ENCODE assay signal across 1 cellular context in genomic region chr5:40834849-40835787, GRCh38.
TF ChIP-seq lines count a peak whose summit lies in the region.

TSS of gene RPL37 (minus strand) at chr5:40835222. CDS start at chr5:40835185, 37 bp downstream.

TF ChIP-seq in GM12878, 131 proteins besides CTCF, POLR2A, EP300 and RAD21 (continued from another document and continues in another):
- TF ChIP-seq, protein P1, sequence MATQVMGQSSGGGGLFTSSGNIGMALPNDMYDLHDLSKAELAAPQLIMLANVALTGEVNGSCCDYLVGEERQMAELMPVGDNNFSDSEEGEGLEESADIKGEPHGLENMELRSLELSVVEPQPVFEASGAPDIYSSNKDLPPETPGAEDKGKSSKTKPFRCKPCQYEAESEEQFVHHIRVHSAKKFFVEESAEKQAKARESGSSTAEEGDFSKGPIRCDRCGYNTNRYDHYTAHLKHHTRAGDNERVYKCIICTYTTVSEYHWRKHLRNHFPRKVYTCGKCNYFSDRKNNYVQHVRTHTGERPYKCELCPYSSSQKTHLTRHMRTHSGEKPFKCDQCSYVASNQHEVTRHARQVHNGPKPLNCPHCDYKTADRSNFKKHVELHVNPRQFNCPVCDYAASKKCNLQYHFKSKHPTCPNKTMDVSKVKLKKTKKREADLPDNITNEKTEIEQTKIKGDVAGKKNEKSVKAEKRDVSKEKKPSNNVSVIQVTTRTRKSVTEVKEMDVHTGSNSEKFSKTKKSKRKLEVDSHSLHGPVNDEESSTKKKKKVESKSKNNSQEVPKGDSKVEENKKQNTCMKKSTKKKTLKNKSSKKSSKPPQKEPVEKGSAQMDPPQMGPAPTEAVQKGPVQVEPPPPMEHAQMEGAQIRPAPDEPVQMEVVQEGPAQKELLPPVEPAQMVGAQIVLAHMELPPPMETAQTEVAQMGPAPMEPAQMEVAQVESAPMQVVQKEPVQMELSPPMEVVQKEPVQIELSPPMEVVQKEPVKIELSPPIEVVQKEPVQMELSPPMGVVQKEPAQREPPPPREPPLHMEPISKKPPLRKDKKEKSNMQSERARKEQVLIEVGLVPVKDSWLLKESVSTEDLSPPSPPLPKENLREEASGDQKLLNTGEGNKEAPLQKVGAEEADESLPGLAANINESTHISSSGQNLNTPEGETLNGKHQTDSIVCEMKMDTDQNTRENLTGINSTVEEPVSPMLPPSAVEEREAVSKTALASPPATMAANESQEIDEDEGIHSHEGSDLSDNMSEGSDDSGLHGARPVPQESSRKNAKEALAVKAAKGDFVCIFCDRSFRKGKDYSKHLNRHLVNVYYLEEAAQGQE (IDR thresholded peaks at IDR 0.05; ENCODE audit: low read depth, low read length) = peak; percentile 33; the same call in 1 of the 2 replicates
- peak; percentile 64 for TF ChIP-seq TCF7 (IDR thresholded peaks at IDR 0.05; ENCODE audit: borderline replicate concordance)
- TF ChIP-seq, protein P2, sequence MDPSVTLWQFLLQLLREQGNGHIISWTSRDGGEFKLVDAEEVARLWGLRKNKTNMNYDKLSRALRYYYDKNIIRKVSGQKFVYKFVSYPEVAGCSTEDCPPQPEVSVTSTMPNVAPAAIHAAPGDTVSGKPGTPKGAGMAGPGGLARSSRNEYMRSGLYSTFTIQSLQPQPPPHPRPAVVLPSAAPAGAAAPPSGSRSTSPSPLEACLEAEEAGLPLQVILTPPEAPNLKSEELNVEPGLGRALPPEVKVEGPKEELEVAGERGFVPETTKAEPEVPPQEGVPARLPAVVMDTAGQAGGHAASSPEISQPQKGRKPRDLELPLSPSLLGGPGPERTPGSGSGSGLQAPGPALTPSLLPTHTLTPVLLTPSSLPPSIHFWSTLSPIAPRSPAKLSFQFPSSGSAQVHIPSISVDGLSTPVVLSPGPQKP (IDR thresholded peaks at IDR 0.05; ENCODE audit: low read depth, low read length) = peak; percentile 93
- TF ChIP-seq EGR1 (IDR thresholded peaks at IDR 0.05; ENCODE audit: borderline replicate concordance in 1 of 2, low read depth in 2 of 2, low read length in 2 of 2) = peak; percentile 68 to 74
- TF ChIP-seq PML (IDR thresholded peaks at IDR 0.05; ENCODE audit: low read length) = peak; percentile 99
- peak; percentile 93 for TF ChIP-seq CREM (IDR thresholded peaks at IDR 0.05; ENCODE audit: low read depth)
- no peak for TF ChIP-seq IRF5 (IDR thresholded peaks at IDR 0.05; ENCODE audit: borderline replicate concordance)
- no peak for TF ChIP-seq KDM1A (IDR thresholded peaks at IDR 0.05; ENCODE audit: borderline replicate concordance)
- peak; percentile 100 for TF ChIP-seq POLR2AphosphoS5 (IDR thresholded peaks at IDR 0.05; ENCODE audit: low read length)
- TF ChIP-seq, protein P3, sequence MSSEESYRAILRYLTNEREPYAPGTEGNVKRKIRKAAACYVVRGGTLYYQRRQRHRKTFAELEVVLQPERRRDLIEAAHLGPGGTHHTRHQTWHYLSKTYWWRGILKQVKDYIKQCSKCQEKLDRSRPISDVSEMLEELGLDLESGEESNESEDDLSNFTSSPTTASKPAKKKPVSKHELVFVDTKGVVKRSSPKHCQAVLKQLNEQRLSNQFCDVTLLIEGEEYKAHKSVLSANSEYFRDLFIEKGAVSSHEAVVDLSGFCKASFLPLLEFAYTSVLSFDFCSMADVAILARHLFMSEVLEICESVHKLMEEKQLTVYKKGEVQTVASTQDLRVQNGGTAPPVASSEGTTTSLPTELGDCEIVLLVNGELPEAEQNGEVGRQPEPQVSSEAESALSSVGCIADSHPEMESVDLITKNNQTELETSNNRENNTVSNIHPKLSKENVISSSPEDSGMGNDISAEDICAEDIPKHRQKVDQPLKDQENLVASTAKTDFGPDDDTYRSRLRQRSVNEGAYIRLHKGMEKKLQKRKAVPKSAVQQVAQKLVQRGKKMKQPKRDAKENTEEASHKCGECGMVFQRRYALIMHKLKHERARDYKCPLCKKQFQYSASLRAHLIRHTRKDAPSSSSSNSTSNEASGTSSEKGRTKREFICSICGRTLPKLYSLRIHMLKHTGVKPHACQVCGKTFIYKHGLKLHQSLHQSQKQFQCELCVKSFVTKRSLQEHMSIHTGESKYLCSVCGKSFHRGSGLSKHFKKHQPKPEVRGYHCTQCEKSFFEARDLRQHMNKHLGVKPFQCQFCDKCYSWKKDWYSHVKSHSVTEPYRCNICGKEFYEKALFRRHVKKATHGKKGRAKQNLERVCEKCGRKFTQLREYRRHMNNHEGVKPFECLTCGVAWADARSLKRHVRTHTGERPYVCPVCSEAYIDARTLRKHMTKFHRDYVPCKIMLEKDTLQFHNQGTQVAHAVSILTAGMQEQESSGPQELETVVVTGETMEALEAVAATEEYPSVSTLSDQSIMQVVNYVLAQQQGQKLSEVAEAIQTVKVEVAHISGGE (CRISPR knock-in tag; IDR thresholded peaks at IDR 0.05) = peak; percentile 91
- no peak for TF ChIP-seq ZZZ3 (IDR thresholded peaks at IDR 0.05; ENCODE audit: control insufficient read depth, insufficient read length, low read depth)
- TF ChIP-seq GABPA (IDR thresholded peaks at IDR 0.05; ENCODE audit: low read depth) = peak; percentile 99
- TF ChIP-seq CBX5 (IDR thresholded peaks at IDR 0.05; ENCODE audit: low read depth) = peak; percentile 98
- TF ChIP-seq STAT3 (IDR thresholded peaks at IDR 0.05; ENCODE audit: low read depth, low read length) = no peak
- peak; percentile 82; the same call in 1 of the 2 replicates for TF ChIP-seq TBL1XR1 (IDR thresholded peaks at IDR 0.05; ENCODE audit: low read depth, low read length)
- peak in 1 of 2 experiments; percentile 87; a peak in 3 of 4 replicates for TF ChIP-seq ETV6 (conservative IDR thresholded peaks at IDR 0.05 in 1 of 2, IDR thresholded peaks at IDR 0.05 in 1 of 2; ENCODE audit: borderline replicate concordance in 1 of 2, low read depth in 1 of 2)
- no peak for TF ChIP-seq NFXL1 (IDR thresholded peaks at IDR 0.05; ENCODE audit: borderline replicate concordance)
- TF ChIP-seq, protein P4, sequence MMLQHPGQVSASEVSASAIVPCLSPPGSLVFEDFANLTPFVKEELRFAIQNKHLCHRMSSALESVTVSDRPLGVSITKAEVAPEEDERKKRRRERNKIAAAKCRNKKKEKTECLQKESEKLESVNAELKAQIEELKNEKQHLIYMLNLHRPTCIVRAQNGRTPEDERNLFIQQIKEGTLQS (IDR thresholded peaks at IDR 0.05; ENCODE audit: borderline replicate concordance, extremely low read depth, low read depth, low read length) = no peak
- TF ChIP-seq, protein P5, sequence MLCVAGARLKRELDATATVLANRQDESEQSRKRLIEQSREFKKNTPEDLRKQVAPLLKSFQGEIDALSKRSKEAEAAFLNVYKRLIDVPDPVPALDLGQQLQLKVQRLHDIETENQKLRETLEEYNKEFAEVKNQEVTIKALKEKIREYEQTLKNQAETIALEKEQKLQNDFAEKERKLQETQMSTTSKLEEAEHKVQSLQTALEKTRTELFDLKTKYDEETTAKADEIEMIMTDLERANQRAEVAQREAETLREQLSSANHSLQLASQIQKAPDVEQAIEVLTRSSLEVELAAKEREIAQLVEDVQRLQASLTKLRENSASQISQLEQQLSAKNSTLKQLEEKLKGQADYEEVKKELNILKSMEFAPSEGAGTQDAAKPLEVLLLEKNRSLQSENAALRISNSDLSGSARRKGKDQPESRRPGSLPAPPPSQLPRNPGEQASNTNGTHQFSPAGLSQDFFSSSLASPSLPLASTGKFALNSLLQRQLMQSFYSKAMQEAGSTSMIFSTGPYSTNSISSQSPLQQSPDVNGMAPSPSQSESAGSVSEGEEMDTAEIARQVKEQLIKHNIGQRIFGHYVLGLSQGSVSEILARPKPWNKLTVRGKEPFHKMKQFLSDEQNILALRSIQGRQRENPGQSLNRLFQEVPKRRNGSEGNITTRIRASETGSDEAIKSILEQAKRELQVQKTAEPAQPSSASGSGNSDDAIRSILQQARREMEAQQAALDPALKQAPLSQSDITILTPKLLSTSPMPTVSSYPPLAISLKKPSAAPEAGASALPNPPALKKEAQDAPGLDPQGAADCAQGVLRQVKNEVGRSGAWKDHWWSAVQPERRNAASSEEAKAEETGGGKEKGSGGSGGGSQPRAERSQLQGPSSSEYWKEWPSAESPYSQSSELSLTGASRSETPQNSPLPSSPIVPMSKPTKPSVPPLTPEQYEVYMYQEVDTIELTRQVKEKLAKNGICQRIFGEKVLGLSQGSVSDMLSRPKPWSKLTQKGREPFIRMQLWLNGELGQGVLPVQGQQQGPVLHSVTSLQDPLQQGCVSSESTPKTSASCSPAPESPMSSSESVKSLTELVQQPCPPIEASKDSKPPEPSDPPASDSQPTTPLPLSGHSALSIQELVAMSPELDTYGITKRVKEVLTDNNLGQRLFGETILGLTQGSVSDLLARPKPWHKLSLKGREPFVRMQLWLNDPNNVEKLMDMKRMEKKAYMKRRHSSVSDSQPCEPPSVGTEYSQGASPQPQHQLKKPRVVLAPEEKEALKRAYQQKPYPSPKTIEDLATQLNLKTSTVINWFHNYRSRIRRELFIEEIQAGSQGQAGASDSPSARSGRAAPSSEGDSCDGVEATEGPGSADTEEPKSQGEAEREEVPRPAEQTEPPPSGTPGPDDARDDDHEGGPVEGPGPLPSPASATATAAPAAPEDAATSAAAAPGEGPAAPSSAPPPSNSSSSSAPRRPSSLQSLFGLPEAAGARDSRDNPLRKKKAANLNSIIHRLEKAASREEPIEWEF (IDR thresholded peaks at IDR 0.05; ENCODE audit: insufficient replicate concordance, low read depth, low read length) = no peak
- TF ChIP-seq BMI1 (IDR thresholded peaks at IDR 0.05; ENCODE audit: borderline replicate concordance) = peak; percentile 51; the same call in 1 of the 2 replicates
- TF ChIP-seq NR2F1 (conservative IDR thresholded peaks at IDR 0.05) = peak; percentile 79
- no peak for TF ChIP-seq ZNF217 (IDR thresholded peaks at IDR 0.05)
- TF ChIP-seq KLF5 (IDR thresholded peaks at IDR 0.05; ENCODE audit: partially characterized antibody) = peak; percentile 88
- TF ChIP-seq CEBPZ (IDR thresholded peaks at IDR 0.05; ENCODE audit: low read depth, low read length) = 0 out of 2 replicates have a peak, but pooled peaks have one; percentile 6
- TF ChIP-seq SUPT20H (IDR thresholded peaks at IDR 0.05; ENCODE audit: borderline replicate concordance, control insufficient read depth, low read depth, low read length) = no peak
- no peak; the same call in 1 of the 2 replicates for TF ChIP-seq HSF1 (IDR thresholded peaks at IDR 0.05; ENCODE audit: low read depth, low read length)
- peak; percentile 94 for TF ChIP-seq E4F1 (IDR thresholded peaks at IDR 0.05; ENCODE audit: borderline replicate concordance, partially characterized antibody)
- no peak; the same call in 1 of the 2 replicates for TF ChIP-seq KAT2A (conservative IDR thresholded peaks at IDR 0.05; ENCODE audit: control insufficient read depth, low read depth, low read length)
- no peak for TF ChIP-seq JUNB (IDR thresholded peaks at IDR 0.05)
- 0 out of 2 replicates have a peak, but pooled peaks have one; percentile 62 for TF ChIP-seq DPF2 (IDR thresholded peaks at IDR 0.05)
- no peak for TF ChIP-seq MEF2B (IDR thresholded peaks at IDR 0.05; ENCODE audit: partially characterized antibody, poor library complexity, severe bottlenecking)
- peak; percentile 28; the same call in 1 of the 2 replicates for TF ChIP-seq RAD51 (IDR thresholded peaks at IDR 0.05)
